Comparison of ENCODE assay signal across 8 cellular contexts in the genomic region with DNA sequence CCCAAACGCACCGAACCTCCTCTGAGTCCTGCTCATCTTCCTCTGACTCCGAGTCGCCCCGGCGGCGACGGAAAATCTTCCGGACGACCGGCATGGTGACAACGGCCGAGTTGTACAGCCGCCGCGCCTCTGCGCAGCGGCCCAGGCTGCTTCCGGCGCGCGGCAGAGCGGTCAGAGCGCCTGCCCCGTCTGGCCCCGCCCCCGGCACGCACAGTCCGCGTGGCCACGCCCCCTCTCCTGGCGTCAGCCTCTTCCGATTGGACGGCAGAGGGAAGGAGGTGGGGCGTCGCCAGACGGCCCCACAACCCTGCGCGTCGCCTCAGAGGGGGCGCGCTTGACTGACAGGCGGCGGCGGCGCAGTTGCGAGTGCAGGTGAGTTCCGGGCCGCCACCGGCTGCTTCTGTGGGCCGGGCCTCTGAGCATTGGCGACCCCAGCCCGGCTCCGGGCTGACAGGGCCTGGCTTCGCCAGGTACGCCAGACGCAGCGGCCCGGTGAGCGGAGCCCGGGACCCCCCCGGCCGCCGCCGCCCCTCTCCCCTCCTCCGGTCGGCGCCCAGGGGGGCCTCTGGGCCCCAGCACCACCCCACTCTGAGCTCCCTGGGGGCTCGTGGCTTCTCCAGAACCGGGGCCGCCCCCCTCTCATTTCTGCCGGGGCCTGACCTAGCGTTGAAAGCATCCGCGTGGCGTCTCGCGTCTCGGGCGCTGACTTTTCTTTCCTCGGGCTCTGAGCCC. TPM values are rescaled to one million over a fixed set of nuclear protein-coding genes. Genes with fewer than 3 reads are reported as not detected.
DNase-seq lines count a peak whose midpoint lies in the region; ATAC-seq, FAIRE-seq and TF ChIP-seq lines count a peak whose summit lies in the region.

A gene with protein sequence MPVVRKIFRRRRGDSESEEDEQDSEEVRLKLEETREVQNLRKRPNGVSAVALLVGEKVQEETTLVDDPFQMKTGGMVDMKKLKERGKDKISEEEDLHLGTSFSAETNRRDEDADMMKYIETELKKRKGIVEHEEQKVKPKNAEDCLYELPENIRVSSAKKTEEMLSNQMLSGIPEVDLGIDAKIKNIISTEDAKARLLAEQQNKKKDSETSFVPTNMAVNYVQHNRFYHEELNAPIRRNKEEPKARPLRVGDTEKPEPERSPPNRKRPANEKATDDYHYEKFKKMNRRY (minus strand): TSS at position 148 of the 732 bp plus-strand sequence. CDS start 54 bp downstream, at position 94.
A gene (plus strand): TSS at position 331 of the 732 bp plus-strand sequence. CDS start 17,098 bp downstream, outside the sequence.

- peak within 1 kb of the TSS; percentile 93 for H3K4me3 ChIP-seq in Loucy (ENCODE audit: low read length, poor library complexity, severe bottlenecking)
- H3K4me3 ChIP-seq in RWPE2 (ENCODE audit: severe bottlenecking), result peak within 1 kb of the TSS; percentile 72

- peak; percentile 87 for ATAC-seq in RWPE2 (ENCODE audit: low read depth)
- peak; percentile 96 to 100 (median 96) for ATAC-seq in natural killer cell

- H3K79me2 ChIP-seq in Loucy (ENCODE audit: insufficient read depth, low read length), result peaks cover 63% of the 10 kb centered on the region

- peak; percentile 85 for TF ChIP-seq POLR2A in H54 (IDR thresholded peaks at IDR 0.05; ENCODE audit: low read depth, low read length)

- peaks cover 47% of the 10 kb centered on the region for H3K4me1 Mint-ChIP-seq in activated T-helper 2 cell treated with anti-CD3 and anti-CD28 coated beads, Interferon-gamma antibody, Interleukin-2, Interleukin-4, amounts not matched to agents 10 μg/mL and 5 μg/mL and 100 μg/mL, durations not matched to agents 14 hours and 24 hours and 36 hours (ENCODE audit: low read depth)
- peaks cover 54% of the 10 kb centered on the region in 2 donors for H3K4me1 Mint-ChIP-seq in natural killer cell

- H3K27me3 Mint-ChIP-seq in activated T-helper 2 cell treated with anti-CD3 and anti-CD28 coated beads, Interferon-gamma antibody, Interleukin-2, Interleukin-4, amounts not matched to agents 10 μg/mL and 5 μg/mL and 100 μg/mL, durations not matched to agents 14 hours and 24 hours and 36 hours (ENCODE audit: low read depth), result no peaks in the 10 kb centered on the region
- H3K27me3 Mint-ChIP-seq in natural killer cell (ENCODE audit: low read depth in 2 of 2), result no peaks in the 10 kb centered on the region

- TF ChIP-seq CTCF in Loucy (conservative IDR thresholded peaks at IDR 0.05; ENCODE audit: low read length), result no peak
- TF ChIP-seq CTCF in RWPE2 (IDR thresholded peaks at IDR 0.05; ENCODE audit: poor library complexity, severe bottlenecking), result peak; percentile 18
- no peak for TF ChIP-seq CTCF in natural killer cell (IDR thresholded peaks at IDR 0.05)

- H4K20me1 ChIP-seq in Loucy (ENCODE audit: insufficient read depth, low read length, poor library complexity, severe bottlenecking), result peaks cover 6% of the 10 kb centered on the region

- peak within 1 kb of the TSS; percentile 98 for H3K27ac Mint-ChIP-seq in activated T-helper 2 cell treated with anti-CD3 and anti-CD28 coated beads, Interferon-gamma antibody, Interleukin-2, Interleukin-4, amounts not matched to agents 10 μg/mL and 5 μg/mL and 100 μg/mL, durations not matched to agents 14 hours and 24 hours and 36 hours
- H3K27ac Mint-ChIP-seq in natural killer cell, result peak within 1 kb of the TSS; percentile 98

- peak within 1 kb of the TSS; percentile 98 for H3K4me3 Mint-ChIP-seq in activated T-helper 2 cell treated with anti-CD3 and anti-CD28 coated beads, Interferon-gamma antibody, Interleukin-2, Interleukin-4, amounts not matched to agents 10 μg/mL and 5 μg/mL and 100 μg/mL, durations not matched to agents 14 hours and 24 hours and 36 hours (ENCODE audit: low read depth)
- H3K4me3 Mint-ChIP-seq in natural killer cell, result peak within 1 kb of the TSS; percentile 99

- peak within 1 kb of the TSS; percentile 90 for H3K9ac ChIP-seq in Loucy (ENCODE audit: low read depth, low read length, poor library complexity, severe bottlenecking)

- H2AFZ ChIP-seq in Loucy (ENCODE audit: low read length), result peak within 1 kb of the TSS; percentile 73

- no peaks in the 10 kb centered on the region for H3K9me2 ChIP-seq in Loucy (replicated peaks; ENCODE audit: low read depth, low read length)

- peaks cover 63% of the 10 kb centered on the region for H3K36me3 Mint-ChIP-seq in activated T-helper 2 cell treated with anti-CD3 and anti-CD28 coated beads, Interferon-gamma antibody, Interleukin-2, Interleukin-4, amounts not matched to agents 10 μg/mL and 5 μg/mL and 100 μg/mL, durations not matched to agents 14 hours and 24 hours and 36 hours (ENCODE audit: low read depth)
- H3K36me3 Mint-ChIP-seq in natural killer cell, result no peaks in the 10 kb centered on the region

- H3K4me1 ChIP-seq in Loucy (ENCODE audit: insufficient read depth, low read length, poor library complexity, severe bottlenecking), result peaks cover 30% of the 10 kb centered on the region
- peaks cover 14% of the 10 kb centered on the region for H3K4me1 ChIP-seq in RWPE2 (ENCODE audit: insufficient read depth, poor library complexity, severe bottlenecking)

- H3K27me3 ChIP-seq in Loucy (ENCODE audit: insufficient read depth, low read length, poor library complexity, severe bottlenecking) (no peaks in the 10 kb centered on the region), RWPE2 (ENCODE audit: insufficient read depth, poor library complexity, severe bottlenecking) (no peaks in the 10 kb centered on the region)

- peak; percentile 33 for FAIRE-seq in H54 (lab: Jason Lieb, UNC)

- DNase-seq in EH (ENCODE audit: low read depth) (peak; percentile 94), H54 (ENCODE audit: insufficient read length, low spot score) (peak; percentile 78), RWPE2 (ENCODE audit: low spot score) (peak; percentile 94), fibroblast of peridontal ligament (ENCODE audit: extremely low read depth) (peak; percentile 85), natural killer cell (peak; percentile 97)
- peak; percentile 95 for DNase-seq in activated T-helper 2 cell treated with anti-CD3 and anti-CD28 coated beads, Interferon-gamma antibody, Interleukin-2, Interleukin-4, amounts not matched to agents 10 μg/mL and 5 μg/mL and 100 μg/mL, durations not matched to agents 14 hours and 24 hours and 36 hours (ENCODE audit: low spot score)
- DNase-seq in stimulated activated naive CD4-positive, alpha-beta T cell (lab: John Stamatoyannopoulos, UW), result peak; percentile 92 to 97 (median 94)

- H3K9me3 ChIP-seq in Loucy (ENCODE audit: insufficient read depth, low read depth, low read length), result no peaks in the 10 kb centered on the region
- H3K9me3 ChIP-seq in RWPE2 (ENCODE audit: severe bottlenecking), result no peaks in the 10 kb centered on the region

- H3K36me3 ChIP-seq in Loucy (ENCODE audit: insufficient read depth, low read length), result peaks cover 11% of the 10 kb centered on the region; the same call in 1 of the 2 replicates
- H3K36me3 ChIP-seq in RWPE2 (ENCODE audit: low read depth), result peaks cover 30% of the 10 kb centered on the region

- intact Hi-C loops in activated T-helper 2 cell treated with anti-CD3 and anti-CD28 coated beads, Interferon-gamma antibody, Interleukin-2, Interleukin-4, amounts not matched to agents 10 μg/mL and 5 μg/mL and 100 μg/mL, durations not matched to agents 14 hours and 24 hours and 36 hours (cut with micrococcal nuclease), result loop anchor here (1.0 to 5.0 kb wide), 4 partner anchors 11 to 207 kb away; a partner anchor contains a TSS
- intact Hi-C loops in natural killer cell (cut with micrococcal nuclease), result loop anchor here (2.0 kb wide), 1 partner anchor 50 kb away; no protein-coding TSS in a partner anchor

- no peaks in the 10 kb centered on the region for H3K9me3 Mint-ChIP-seq in activated T-helper 2 cell treated with anti-CD3 and anti-CD28 coated beads, Interferon-gamma antibody, Interleukin-2, Interleukin-4, amounts not matched to agents 10 μg/mL and 5 μg/mL and 100 μg/mL, durations not matched to agents 14 hours and 24 hours and 36 hours
- no peaks in the 10 kb centered on the region for H3K9me3 Mint-ChIP-seq in natural killer cell

- peak within 1 kb of the TSS; percentile 14 for H3K27ac ChIP-seq in RWPE2 (ENCODE audit: poor library complexity, severe bottlenecking)

- H3K4me2 ChIP-seq in Loucy (ENCODE audit: low read depth, low read length, poor library complexity, severe bottlenecking), result peak within 1 kb of the TSS; percentile 79

- no peaks in the 10 kb centered on the region for H3F3A ChIP-seq in Loucy (ENCODE audit: low read depth)

RNA-seq across cellular contexts. Expression of the first gene that starts in this region (rescaled TPM):
- 54.4 and 59.6 TPM in 2 replicates for total RNA-seq in activated T-helper 2 cell treated with anti-CD3 and anti-CD28 coated beads, Interferon-gamma antibody, Interleukin-2, Interleukin-4, amounts not matched to agents 10 μg/mL and 5 μg/mL and 100 μg/mL, durations not matched to agents 14 hours and 24 hours and 36 hours
- total RNA-seq in natural killer cell, result 10 to 100 TPM; 93.7 to 97.9 (median 97.6) TPM

RNA-seq across cellular contexts. Expression of the second gene that starts in this region (rescaled TPM):
- total RNA-seq in activated T-helper 2 cell treated with anti-CD3 and anti-CD28 coated beads, Interferon-gamma antibody, Interleukin-2, Interleukin-4, amounts not matched to agents 10 μg/mL and 5 μg/mL and 100 μg/mL, durations not matched to agents 14 hours and 24 hours and 36 hours, result 45.6 and 52.3 TPM in 2 replicates
- 10 to 100 TPM; 66.8 to 86.1 (median 80.3) TPM for total RNA-seq in natural killer cell

Comparison
In these comparisons a context has a peak if more than half of its experiments do, and no peak if none do; other contexts are left out.
1. Peak in every context shown above with its lines: DNase-seq, ATAC-seq, H3K4me3 ChIP-seq and H3K27ac ChIP-seq.